Comparison of ENCODE assay signal across 17 cellular contexts in the genomic region with DNA sequence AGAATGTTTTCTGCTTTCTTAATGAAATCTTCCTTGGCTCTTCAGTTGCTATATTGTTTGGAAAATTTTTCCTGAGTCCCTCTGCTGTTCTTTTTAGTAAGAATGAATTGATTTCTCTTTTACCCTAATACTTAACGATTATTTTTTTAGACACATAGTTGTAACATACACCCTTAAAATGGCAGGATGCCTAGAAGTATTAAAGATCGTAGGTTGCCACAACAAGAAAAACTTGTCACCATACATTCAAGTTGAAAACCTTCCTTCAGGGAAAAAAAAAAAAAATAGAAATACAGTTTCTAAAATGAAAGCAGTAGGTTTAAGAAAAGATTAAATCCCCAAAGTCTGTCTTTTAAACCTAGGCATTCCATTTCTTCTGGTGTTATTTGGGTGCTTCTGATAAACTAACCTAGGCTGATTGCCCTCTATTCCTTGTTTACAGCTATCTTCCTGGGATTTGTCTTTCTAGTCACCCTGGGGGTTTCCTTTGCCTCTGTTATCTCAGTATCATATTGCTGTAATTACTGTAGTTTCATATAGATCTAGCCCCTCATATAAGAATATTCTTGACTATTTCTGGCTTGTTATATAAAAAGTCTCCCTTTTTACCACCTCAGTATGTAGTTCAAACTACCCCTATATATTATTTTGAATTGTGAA. TPM values are rescaled to one million over a fixed set of nuclear protein-coding genes. Genes with fewer than 3 reads are reported as not detected.
DNase-seq lines count a peak whose midpoint lies in the region; FAIRE-seq and TF ChIP-seq lines count a peak whose summit lies in the region.
"Had no signal": no experiment of that assay in that cellular context is flagged by ENCODE, and none has a peak within 500 bp of the region (broad histone marks: within the 10 kb centered on the region; RNA-seq: fewer than 3 reads in every experiment).

No MANE protein-coding gene starts in this region.

- DNase-seq in HCEC 1CT: peak; percentile 24
- DNase-seq in PC-9: peak in 1 of 2 experiments; percentile 61
- peak; percentile 8 for DNase-seq in endothelial cell of umbilical vein (ENCODE audit: low read depth, low spot score)
- no peak for DNase-seq in osteoblast (ENCODE audit: insufficient read length, low spot score, missing footprints)
- DNase-seq in LoVo (ENCODE audit: low spot score): no peak
- no peak for DNase-seq in activated T-helper 2 cell treated with anti-CD3 and anti-CD28 coated beads, Interferon-gamma antibody, Interleukin-2, Interleukin-4, amounts not matched to agents 10 μg/mL and 5 μg/mL and 100 μg/mL, durations not matched to agents 14 hours and 24 hours and 36 hours (ENCODE audit: low spot score)
- DNase-seq in stimulated activated CD4-positive, alpha-beta T cell treated with anti-CD3 and anti-CD28 coated beads, Interleukin-12 subunit alpha, Interleukin-12 subunit beta, amount 100 ng/mL, for 4 hours: no peak
- DNase-seq: activated gamma-delta T cell, DMS79, MG63, NCI-H2029, right cardiac atrium, T-cell, WERI-Rb-1 had no signal

- no peak overlapping the region for H3K9ac ChIP-seq in endothelial cell of umbilical vein (replicated peaks; ENCODE audit: extremely low read depth, insufficient read depth, low read length)
- H3K9ac ChIP-seq: BLaER1 treated with 17β-estradiol and CSF1 and Interleukin-3, amounts not matched to agents 10 nM and 100 nM had no signal

- H3F3A ChIP-seq in PC-9 (ENCODE audit: insufficient read depth, low read depth): no peaks in the 10 kb centered on the region; the same call in 1 of the 2 replicates

- 0 out of 2 replicates have a peak, but pooled peaks cover 5% of the 10 kb centered on the region for H3K36me3 ChIP-seq in PC-9 (ENCODE audit: low read depth)
- no peaks in the 10 kb centered on the region for H3K36me3 ChIP-seq in endothelial cell of umbilical vein (ENCODE audit: control insufficient read depth in 2 of 2, extremely low read depth in 1 of 2, insufficient read depth in 2 of 2, low read length in 2 of 2)
- no peaks in the 10 kb centered on the region for H3K36me3 ChIP-seq in osteoblast (ENCODE audit: insufficient read depth, low read length)
- H3K36me3 ChIP-seq: MG63, suprapubic skin, WERI-Rb-1 had no signal

- peaks cover 73% of the 10 kb centered on the region for H3K79me2 ChIP-seq in PC-9 (ENCODE audit: low read depth)
- H3K79me2 ChIP-seq in endothelial cell of umbilical vein (ENCODE audit: control insufficient read depth, insufficient read depth, low read length): peaks cover 72% of the 10 kb centered on the region
- peaks cover 86% of the 10 kb centered on the region for H3K79me2 ChIP-seq in osteoblast (ENCODE audit: insufficient read depth, low read length)

- H3K4me3 ChIP-seq in PC-9 (no peak overlapping the region), endothelial cell of umbilical vein (replicated peaks in 1 of 3; ENCODE audit: insufficient read depth in 1 of 3, low read depth in 1 of 3, low read length in 3 of 3) (no peak overlapping the region), osteoblast (ENCODE audit: insufficient read depth, low read length) (no peak overlapping the region)
- H3K4me3 ChIP-seq: BLaER1 treated with 17β-estradiol and CSF1 and Interleukin-3, amounts not matched to agents 10 nM and 100 nM; MG63; suprapubic skin had no signal

- H3K9me2 ChIP-seq in PC-9 (ENCODE audit: insufficient read depth): no peaks in the 10 kb centered on the region

- dilution Hi-C loops in endothelial cell of umbilical vein (cut with MboI; ENCODE audit: extremely low pct_ligation_motif_present, low sequenced_read_pairs): no loop called here

- H3K4me3 Mint-ChIP-seq in activated T-helper 2 cell treated with anti-CD3 and anti-CD28 coated beads, Interferon-gamma antibody, Interleukin-2, Interleukin-4, amounts not matched to agents 10 μg/mL and 5 μg/mL and 100 μg/mL, durations not matched to agents 14 hours and 24 hours and 36 hours (ENCODE audit: low read depth): no peak overlapping the region
- H3K4me3 Mint-ChIP-seq: T-cell had no signal

- no peak overlapping the region for H2AFZ ChIP-seq in PC-9
- no peak overlapping the region for H2AFZ ChIP-seq in endothelial cell of umbilical vein (ENCODE audit: low read depth, low read length)
- no peak overlapping the region for H2AFZ ChIP-seq in osteoblast (ENCODE audit: low read length)

- peaks cover 19% of the 10 kb centered on the region for H3K4me1 ChIP-seq in PC-9 (replicated peaks; ENCODE audit: insufficient read depth)
- peaks cover 22% of the 10 kb centered on the region for H3K4me1 ChIP-seq in endothelial cell of umbilical vein (ENCODE audit: control insufficient read depth, extremely low read depth, insufficient read depth, low read length)
- no peaks in the 10 kb centered on the region for H3K4me1 ChIP-seq in osteoblast (ENCODE audit: insufficient read depth, low read length)

- H3K27ac ChIP-seq in PC-9 (no peak overlapping the region), endothelial cell of umbilical vein (ENCODE audit: insufficient read depth, low read depth, low read length) (no peak overlapping the region), osteoblast (ENCODE audit: low read depth, low read length) (no peak overlapping the region)
- H3K27ac ChIP-seq: BLaER1 treated with 17β-estradiol and CSF1 and Interleukin-3, amounts not matched to agents 10 nM and 100 nM; suprapubic skin; WERI-Rb-1 had no signal

- H3K27me3 Mint-ChIP-seq in activated T-helper 2 cell treated with anti-CD3 and anti-CD28 coated beads, Interferon-gamma antibody, Interleukin-2, Interleukin-4, amounts not matched to agents 10 μg/mL and 5 μg/mL and 100 μg/mL, durations not matched to agents 14 hours and 24 hours and 36 hours (ENCODE audit: low read depth): no peaks in the 10 kb centered on the region
- H3K27me3 Mint-ChIP-seq: T-cell had no signal

- H3K27me3 ChIP-seq in PC-9 (ENCODE audit: insufficient read depth, low read depth) (no peaks in the 10 kb centered on the region), endothelial cell of umbilical vein (ENCODE audit: control insufficient read depth in 2 of 2, insufficient read depth in 2 of 2, low read length in 2 of 2) (no peaks in the 10 kb centered on the region), osteoblast (ENCODE audit: insufficient read depth, low read length) (no peaks in the 10 kb centered on the region)
- H3K27me3 ChIP-seq: BLaER1 treated with 17β-estradiol and CSF1 and Interleukin-3, amounts not matched to agents 10 nM and 100 nM; MG63; suprapubic skin had no signal

- H3K9me1 ChIP-seq in endothelial cell of umbilical vein (replicated peaks; ENCODE audit: control insufficient read depth, extremely low read depth, insufficient read depth, low read length): no peaks in the 10 kb centered on the region

- BruUV-seq in PC-9 (replicated peaks; lab: Mats Ljungman, UMichigan): no TSS peak
- BruUV-seq in endothelial cell of umbilical vein (replicated peaks; lab: Mats Ljungman, UMichigan): no TSS peak

- no peaks in the 10 kb centered on the region for H3K9me3 Mint-ChIP-seq in activated T-helper 2 cell treated with anti-CD3 and anti-CD28 coated beads, Interferon-gamma antibody, Interleukin-2, Interleukin-4, amounts not matched to agents 10 μg/mL and 5 μg/mL and 100 μg/mL, durations not matched to agents 14 hours and 24 hours and 36 hours
- H3K9me3 Mint-ChIP-seq: T-cell had no signal

- POLR2A ChIA-PET in PC-9 (lab: Charles Lee; ENCODE audit: unreplicated experiment): no interaction called here
- POLR2A ChIA-PET in endothelial cell of umbilical vein (lab: Charles Lee): no interaction called here

- peaks cover 10% of the 10 kb centered on the region for H3K36me3 Mint-ChIP-seq in activated T-helper 2 cell treated with anti-CD3 and anti-CD28 coated beads, Interferon-gamma antibody, Interleukin-2, Interleukin-4, amounts not matched to agents 10 μg/mL and 5 μg/mL and 100 μg/mL, durations not matched to agents 14 hours and 24 hours and 36 hours (ENCODE audit: low read depth)

- peaks cover 11% of the 10 kb centered on the region; the same call in 1 of the 2 replicates for H4K20me1 ChIP-seq in PC-9 (ENCODE audit: insufficient read depth)
- H4K20me1 ChIP-seq in endothelial cell of umbilical vein (replicated peaks; ENCODE audit: control insufficient read depth, extremely low read depth, insufficient read depth, low read length): peaks cover 3% of the 10 kb centered on the region
- H4K20me1 ChIP-seq in osteoblast (ENCODE audit: insufficient read depth, low read length): peaks cover 3% of the 10 kb centered on the region

- H3K9me3 ChIP-seq in PC-9 (ENCODE audit: insufficient read depth, low read depth) (no peaks in the 10 kb centered on the region), endothelial cell of umbilical vein (replicated peaks; ENCODE audit: control insufficient read depth, insufficient read depth, low read length) (no peaks in the 10 kb centered on the region), osteoblast (ENCODE audit: low read depth, low read length) (no peaks in the 10 kb centered on the region)
- H3K9me3 ChIP-seq: BLaER1 treated with 17β-estradiol and CSF1 and Interleukin-3, amounts not matched to agents 10 nM and 100 nM; MG63; suprapubic skin had no signal

- TF ChIP-seq POLR2A in endothelial cell of umbilical vein (IDR thresholded peaks at IDR 0.05; ENCODE audit: low read depth, low read length): no peak

- H3K4me2 ChIP-seq in PC-9 (peak overlapping the region; percentile 34), endothelial cell of umbilical vein (ENCODE audit: insufficient read depth, low read length) (no peak overlapping the region), osteoblast (ENCODE audit: insufficient read depth, low read length) (peak overlapping the region; percentile 49)
- H3K4me2 ChIP-seq: BLaER1 treated with 17β-estradiol and CSF1 and Interleukin-3, amounts not matched to agents 10 nM and 100 nM had no signal

- H3K4me1 Mint-ChIP-seq in activated T-helper 2 cell treated with anti-CD3 and anti-CD28 coated beads, Interferon-gamma antibody, Interleukin-2, Interleukin-4, amounts not matched to agents 10 μg/mL and 5 μg/mL and 100 μg/mL, durations not matched to agents 14 hours and 24 hours and 36 hours (ENCODE audit: low read depth): peaks cover 13% of the 10 kb centered on the region

- H3K27ac Mint-ChIP-seq in activated T-helper 2 cell treated with anti-CD3 and anti-CD28 coated beads, Interferon-gamma antibody, Interleukin-2, Interleukin-4, amounts not matched to agents 10 μg/mL and 5 μg/mL and 100 μg/mL, durations not matched to agents 14 hours and 24 hours and 36 hours: no peak overlapping the region
- H3K27ac Mint-ChIP-seq: T-cell had no signal

- FAIRE-seq in endothelial cell of umbilical vein (lab: Jason Lieb, UNC): no peak
- FAIRE-seq: endometrium had no signal

- intact Hi-C loops in PC-9 (cut with micrococcal nuclease; ENCODE audit: unreplicated experiment): loop anchor here (2.0 kb wide), 1 partner anchor 17 kb away; a partner anchor contains a TSS
- intact Hi-C loops in endothelial cell of umbilical vein (cut with micrococcal nuclease): loop anchor here (5.0 kb wide), 1 partner anchor 33 kb away; no protein-coding TSS in a partner anchor
- intact Hi-C loops in activated T-helper 2 cell treated with anti-CD3 and anti-CD28 coated beads, Interferon-gamma antibody, Interleukin-2, Interleukin-4, amounts not matched to agents 10 μg/mL and 5 μg/mL and 100 μg/mL, durations not matched to agents 14 hours and 24 hours and 36 hours (cut with micrococcal nuclease): no loop called here

- TF ChIP-seq CTCF in PC-9 (conservative IDR thresholded peaks at IDR 0.05) (no peak), endothelial cell of umbilical vein (IDR thresholded peaks at IDR 0.05; ENCODE audit: extremely low read depth in 1 of 2, insufficient read depth in 1 of 2, low read depth in 1 of 2, low read length in 2 of 2) (no peak), osteoblast (IDR thresholded peaks at IDR 0.05; ENCODE audit: extremely low read depth, low read depth, low read length) (no peak)

- CTCF ChIA-PET in PC-9 (lab: Charles Lee) (interaction anchor here (1.2 kb wide), 1 partner anchor 13 kb away, joined by 3 read pairs; no protein-coding TSS in a partner anchor), endothelial cell of umbilical vein (lab: Charles Lee) (interaction anchor here (1.0 to 1.5 kb wide), 2 partner anchors 13 to 17 kb away, joined by 3 read pairs; a partner anchor contains a TSS)

RNA-seq across cellular contexts. Expression of a gene that starts 16.8 kb away (rescaled TPM):
- 31.2 and 34.0 TPM in 2 replicates for total RNA-seq in PC-9 (2021)
- 26.6 and 27.2 TPM in 2 replicates for total RNA-seq in endothelial cell of umbilical vein
- 4.0 and 5.1 TPM in 2 replicates for polyA plus RNA-seq in endothelial cell of umbilical vein
- polyA plus RNA-seq in endothelial cell of umbilical vein (2011; cell fraction: cytosol; rRNA removed): 5.2 and 5.7 TPM in 2 replicates
- 14.9 and 21.3 TPM in 2 replicates for polyA plus RNA-seq in endothelial cell of umbilical vein (2011; cell fraction: nucleus; rRNA removed)
- 9.7 and 17.0 TPM in 2 replicates for polyA plus RNA-seq in endothelial cell of umbilical vein (2012)
- polyA minus RNA-seq in endothelial cell of umbilical vein: 13.4 and 15.4 TPM in 2 replicates
- 9.9 TPM for polyA minus RNA-seq in endothelial cell of umbilical vein (2011; cell fraction: cytosol; rRNA and poly(A)+ RNA removed)
- 30.2 and 44.0 TPM in 2 replicates for polyA minus RNA-seq in endothelial cell of umbilical vein (2011; cell fraction: nucleus; rRNA and poly(A)+ RNA removed)
- 41.3 and 41.6 TPM in 2 replicates for total RNA-seq in osteoblast
- total RNA-seq in activated T-helper 2 cell treated with anti-CD3 and anti-CD28 coated beads, Interferon-gamma antibody, Interleukin-2, Interleukin-4, amounts not matched to agents 10 μg/mL and 5 μg/mL and 100 μg/mL, durations not matched to agents 14 hours and 24 hours and 36 hours: 28.2 and 33.3 TPM in 2 replicates

Comparison
In these comparisons a context has a peak if more than half of its experiments do, and no peak if none do; other contexts are left out.
1. DNase-seq: peak in HCEC 1CT (single experiment) and endothelial cell of umbilical vein (single experiment); none in osteoblast (single experiment), LoVo (single experiment), activated T-helper 2 cell treated with anti-CD3 and anti-CD28 coated beads, Interferon-gamma antibody, Interleukin-2, Interleukin-4, amounts not matched to agents 10 μg/mL and 5 μg/mL and 100 μg/mL, durations not matched to agents 14 hours and 24 hours and 36 hours (single experiment) and stimulated activated CD4-positive, alpha-beta T cell treated with anti-CD3 and anti-CD28 coated beads, Interleukin-12 subunit alpha, Interleukin-12 subunit beta, amount 100 ng/mL, for 4 hours (single experiment).